1 cellular context compared by ENCODE assay signal in the genomic region with DNA sequence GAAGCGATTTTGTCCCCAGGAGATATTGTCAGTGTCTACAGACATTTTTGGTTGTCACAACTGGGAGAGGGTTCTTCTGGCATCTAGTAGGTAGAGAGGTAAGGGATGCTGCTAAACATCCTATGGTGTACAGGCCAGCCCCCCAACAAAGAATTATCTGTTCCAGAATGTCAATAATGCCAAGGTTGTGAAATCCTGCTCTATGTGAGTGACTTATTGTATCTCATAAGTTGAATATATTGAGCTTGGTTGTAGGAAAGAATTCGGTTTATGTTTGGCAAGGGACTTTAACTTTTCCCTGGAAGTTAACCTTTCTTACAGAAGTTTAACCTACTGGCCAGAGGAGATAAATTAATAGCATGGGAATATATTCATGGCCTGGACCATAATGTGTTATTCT.
TF ChIP-seq lines count a peak whose summit lies in the region.

No MANE protein-coding gene starts in this region.

TF ChIP-seq in HepG2, 621 proteins besides CTCF, POLR2A, EP300 and RAD21 (continued from another document):
- TF ChIP-seq, protein P1, sequence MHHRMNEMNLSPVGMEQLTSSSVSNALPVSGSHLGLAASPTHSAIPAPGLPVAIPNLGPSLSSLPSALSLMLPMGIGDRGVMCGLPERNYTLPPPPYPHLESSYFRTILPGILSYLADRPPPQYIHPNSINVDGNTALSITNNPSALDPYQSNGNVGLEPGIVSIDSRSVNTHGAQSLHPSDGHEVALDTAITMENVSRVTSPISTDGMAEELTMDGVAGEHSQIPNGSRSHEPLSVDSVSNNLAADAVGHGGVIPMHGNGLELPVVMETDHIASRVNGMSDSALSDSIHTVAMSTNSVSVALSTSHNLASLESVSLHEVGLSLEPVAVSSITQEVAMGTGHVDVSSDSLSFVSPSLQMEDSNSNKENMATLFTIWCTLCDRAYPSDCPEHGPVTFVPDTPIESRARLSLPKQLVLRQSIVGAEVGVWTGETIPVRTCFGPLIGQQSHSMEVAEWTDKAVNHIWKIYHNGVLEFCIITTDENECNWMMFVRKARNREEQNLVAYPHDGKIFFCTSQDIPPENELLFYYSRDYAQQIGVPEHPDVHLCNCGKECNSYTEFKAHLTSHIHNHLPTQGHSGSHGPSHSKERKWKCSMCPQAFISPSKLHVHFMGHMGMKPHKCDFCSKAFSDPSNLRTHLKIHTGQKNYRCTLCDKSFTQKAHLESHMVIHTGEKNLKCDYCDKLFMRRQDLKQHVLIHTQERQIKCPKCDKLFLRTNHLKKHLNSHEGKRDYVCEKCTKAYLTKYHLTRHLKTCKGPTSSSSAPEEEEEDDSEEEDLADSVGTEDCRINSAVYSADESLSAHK (CRISPR knock-in tag; IDR thresholded peaks at IDR 0.05; ENCODE audit: borderline replicate concordance) = no peak
- peak; percentile 25; the same call in 1 of the 2 replicates for TF ChIP-seq RXRB (CRISPR knock-in tag; IDR thresholded peaks at IDR 0.05; ENCODE audit: borderline replicate concordance)
- TF ChIP-seq, protein P2, sequence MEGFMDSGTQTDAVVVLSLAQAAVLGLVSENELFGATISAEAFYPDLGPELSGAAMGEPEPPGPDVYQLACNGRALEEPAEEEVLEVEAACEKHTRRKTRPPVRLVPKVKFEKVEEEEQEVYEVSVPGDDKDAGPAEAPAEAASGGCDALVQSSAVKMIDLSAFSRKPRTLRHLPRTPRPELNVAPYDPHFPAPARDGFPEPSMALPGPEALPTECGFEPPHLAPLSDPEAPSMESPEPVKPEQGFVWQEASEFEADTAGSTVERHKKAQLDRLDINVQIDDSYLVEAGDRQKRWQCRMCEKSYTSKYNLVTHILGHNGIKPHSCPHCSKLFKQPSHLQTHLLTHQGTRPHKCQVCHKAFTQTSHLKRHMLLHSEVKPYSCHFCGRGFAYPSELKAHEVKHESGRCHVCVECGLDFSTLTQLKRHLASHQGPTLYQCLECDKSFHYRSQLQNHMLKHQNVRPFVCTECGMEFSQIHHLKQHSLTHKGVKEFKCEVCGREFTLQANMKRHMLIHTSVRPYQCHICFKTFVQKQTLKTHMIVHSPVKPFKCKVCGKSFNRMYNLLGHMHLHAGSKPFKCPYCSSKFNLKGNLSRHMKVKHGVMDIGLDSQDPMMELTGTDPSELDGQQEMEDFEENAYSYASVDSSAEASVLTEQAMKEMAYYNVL (CRISPR knock-in tag; IDR thresholded peaks at IDR 0.05; ENCODE audit: borderline replicate concordance) = no peak
- TF ChIP-seq, protein P3, sequence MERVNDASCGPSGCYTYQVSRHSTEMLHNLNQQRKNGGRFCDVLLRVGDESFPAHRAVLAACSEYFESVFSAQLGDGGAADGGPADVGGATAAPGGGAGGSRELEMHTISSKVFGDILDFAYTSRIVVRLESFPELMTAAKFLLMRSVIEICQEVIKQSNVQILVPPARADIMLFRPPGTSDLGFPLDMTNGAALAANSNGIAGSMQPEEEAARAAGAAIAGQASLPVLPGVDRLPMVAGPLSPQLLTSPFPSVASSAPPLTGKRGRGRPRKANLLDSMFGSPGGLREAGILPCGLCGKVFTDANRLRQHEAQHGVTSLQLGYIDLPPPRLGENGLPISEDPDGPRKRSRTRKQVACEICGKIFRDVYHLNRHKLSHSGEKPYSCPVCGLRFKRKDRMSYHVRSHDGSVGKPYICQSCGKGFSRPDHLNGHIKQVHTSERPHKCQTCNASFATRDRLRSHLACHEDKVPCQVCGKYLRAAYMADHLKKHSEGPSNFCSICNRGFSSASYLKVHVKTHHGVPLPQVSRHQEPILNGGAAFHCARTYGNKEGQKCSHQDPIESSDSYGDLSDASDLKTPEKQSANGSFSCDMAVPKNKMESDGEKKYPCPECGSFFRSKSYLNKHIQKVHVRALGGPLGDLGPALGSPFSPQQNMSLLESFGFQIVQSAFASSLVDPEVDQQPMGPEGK (CRISPR knock-in tag; IDR thresholded peaks at IDR 0.05) = peak; percentile 92
- no peak for TF ChIP-seq CREB1 (IDR thresholded peaks at IDR 0.05)
- TF ChIP-seq CREB1 (CRISPR knock-in tag; IDR thresholded peaks at IDR 0.05) = 0 out of 2 replicates have a peak, but pooled peaks have one; percentile 3
- no peak for TF ChIP-seq NBN (conservative IDR thresholded peaks at IDR 0.05)
- TF ChIP-seq CEBPG (CRISPR knock-in tag; IDR thresholded peaks at IDR 0.05) = peak; percentile 87
- TF ChIP-seq, protein P4, sequence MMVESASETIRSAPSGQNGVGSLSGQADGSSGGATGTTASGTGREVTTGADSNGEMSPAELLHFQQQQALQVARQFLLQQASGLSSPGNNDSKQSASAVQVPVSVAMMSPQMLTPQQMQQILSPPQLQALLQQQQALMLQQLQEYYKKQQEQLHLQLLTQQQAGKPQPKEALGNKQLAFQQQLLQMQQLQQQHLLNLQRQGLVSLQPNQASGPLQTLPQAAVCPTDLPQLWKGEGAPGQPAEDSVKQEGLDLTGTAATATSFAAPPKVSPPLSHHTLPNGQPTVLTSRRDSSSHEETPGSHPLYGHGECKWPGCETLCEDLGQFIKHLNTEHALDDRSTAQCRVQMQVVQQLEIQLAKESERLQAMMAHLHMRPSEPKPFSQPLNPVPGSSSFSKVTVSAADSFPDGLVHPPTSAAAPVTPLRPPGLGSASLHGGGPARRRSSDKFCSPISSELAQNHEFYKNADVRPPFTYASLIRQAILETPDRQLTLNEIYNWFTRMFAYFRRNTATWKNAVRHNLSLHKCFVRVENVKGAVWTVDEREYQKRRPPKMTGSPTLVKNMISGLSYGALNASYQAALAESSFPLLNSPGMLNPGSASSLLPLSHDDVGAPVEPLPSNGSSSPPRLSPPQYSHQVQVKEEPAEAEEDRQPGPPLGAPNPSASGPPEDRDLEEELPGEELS (CRISPR knock-in tag; IDR thresholded peaks at IDR 0.05) = peak; percentile 66
- TF ChIP-seq ZNF589 (CRISPR knock-in tag; conservative IDR thresholded peaks at IDR 0.05) = no peak
- TF ChIP-seq PPARG (CRISPR knock-in tag; conservative IDR thresholded peaks at IDR 0.05) = peak; percentile 69
- TF ChIP-seq SOX13 (IDR thresholded peaks at IDR 0.05) = no peak
- TF ChIP-seq SOX13 (CRISPR knock-in tag; conservative IDR thresholded peaks at IDR 0.05 in 1 of 2, IDR thresholded peaks at IDR 0.05 in 1 of 2) = peak in 1 of 2 experiments; percentile 88; a peak in 2 of 4 replicates
- peak; percentile 40; the same call in 1 of the 2 replicates for TF ChIP-seq ZNF331 (CRISPR knock-in tag; IDR thresholded peaks at IDR 0.05)
- TF ChIP-seq, protein P5, sequence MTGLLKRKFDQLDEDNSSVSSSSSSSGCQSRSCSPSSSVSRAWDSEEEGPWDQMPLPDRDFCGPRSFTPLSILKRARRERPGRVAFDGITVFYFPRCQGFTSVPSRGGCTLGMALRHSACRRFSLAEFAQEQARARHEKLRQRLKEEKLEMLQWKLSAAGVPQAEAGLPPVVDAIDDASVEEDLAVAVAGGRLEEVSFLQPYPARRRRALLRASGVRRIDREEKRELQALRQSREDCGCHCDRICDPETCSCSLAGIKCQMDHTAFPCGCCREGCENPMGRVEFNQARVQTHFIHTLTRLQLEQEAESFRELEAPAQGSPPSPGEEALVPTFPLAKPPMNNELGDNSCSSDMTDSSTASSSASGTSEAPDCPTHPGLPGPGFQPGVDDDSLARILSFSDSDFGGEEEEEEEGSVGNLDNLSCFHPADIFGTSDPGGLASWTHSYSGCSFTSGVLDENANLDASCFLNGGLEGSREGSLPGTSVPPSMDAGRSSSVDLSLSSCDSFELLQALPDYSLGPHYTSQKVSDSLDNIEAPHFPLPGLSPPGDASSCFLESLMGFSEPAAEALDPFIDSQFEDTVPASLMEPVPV (CRISPR knock-in tag; IDR thresholded peaks at IDR 0.05) = no peak
- TF ChIP-seq, protein P6, sequence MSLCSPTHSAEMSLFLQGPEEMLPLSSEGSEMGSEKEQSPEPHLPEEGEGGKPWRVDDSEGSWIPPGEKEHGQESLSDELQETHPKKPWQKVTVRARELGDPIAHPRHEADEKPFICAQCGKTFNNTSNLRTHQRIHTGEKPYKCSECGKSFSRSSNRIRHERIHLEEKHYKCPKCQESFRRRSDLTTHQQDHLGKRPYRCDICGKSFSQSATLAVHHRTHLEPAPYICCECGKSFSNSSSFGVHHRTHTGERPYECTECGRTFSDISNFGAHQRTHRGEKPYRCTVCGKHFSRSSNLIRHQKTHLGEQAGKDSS (CRISPR knock-in tag; IDR thresholded peaks at IDR 0.05; ENCODE audit: borderline replicate concordance, low read depth) = no peak
- TF ChIP-seq ELF3 (CRISPR knock-in tag; IDR thresholded peaks at IDR 0.05) = 0 out of 2 replicates have a peak, but pooled peaks have one; percentile 12
- TF ChIP-seq ZNF12 (CRISPR knock-in tag; IDR thresholded peaks at IDR 0.05) = 0 out of 2 replicates have a peak, but pooled peaks have one; percentile 20
- no peak for TF ChIP-seq NFE2L2 (IDR thresholded peaks at IDR 0.05; ENCODE audit: low read length)
- no peak for TF ChIP-seq SAFB2 (CRISPR knock-in tag; IDR thresholded peaks at IDR 0.05; ENCODE audit: borderline replicate concordance, low read depth)
- no peak for TF ChIP-seq SRY (CRISPR knock-in tag; IDR thresholded peaks at IDR 0.05)
- no peak for TF ChIP-seq CC2D1A (CRISPR knock-in tag; IDR thresholded peaks at IDR 0.05)
- no peak for TF ChIP-seq FOXA1 (IDR thresholded peaks at IDR 0.05)
- TF ChIP-seq FOXA1 (CRISPR knock-in tag; IDR thresholded peaks at IDR 0.05) = peak; percentile 70
- TF ChIP-seq ZNF33A (CRISPR knock-in tag; IDR thresholded peaks at IDR 0.05; ENCODE audit: borderline replicate concordance) = no peak
- no peak for TF ChIP-seq TCF12 (IDR thresholded peaks at IDR 0.05)
- no peak for TF ChIP-seq TCF12 (CRISPR knock-in tag; IDR thresholded peaks at IDR 0.05)
- no peak for TF ChIP-seq ZNF549 (CRISPR knock-in tag; IDR thresholded peaks at IDR 0.05)
- TF ChIP-seq HDAC2 (CRISPR knock-in tag; IDR thresholded peaks at IDR 0.05) = peak; percentile 51
- TF ChIP-seq, protein P7, sequence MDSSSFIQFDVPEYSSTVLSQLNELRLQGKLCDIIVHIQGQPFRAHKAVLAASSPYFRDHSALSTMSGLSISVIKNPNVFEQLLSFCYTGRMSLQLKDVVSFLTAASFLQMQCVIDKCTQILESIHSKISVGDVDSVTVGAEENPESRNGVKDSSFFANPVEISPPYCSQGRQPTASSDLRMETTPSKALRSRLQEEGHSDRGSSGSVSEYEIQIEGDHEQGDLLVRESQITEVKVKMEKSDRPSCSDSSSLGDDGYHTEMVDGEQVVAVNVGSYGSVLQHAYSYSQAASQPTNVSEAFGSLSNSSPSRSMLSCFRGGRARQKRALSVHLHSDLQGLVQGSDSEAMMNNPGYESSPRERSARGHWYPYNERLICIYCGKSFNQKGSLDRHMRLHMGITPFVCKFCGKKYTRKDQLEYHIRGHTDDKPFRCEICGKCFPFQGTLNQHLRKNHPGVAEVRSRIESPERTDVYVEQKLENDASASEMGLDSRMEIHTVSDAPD (CRISPR knock-in tag; IDR thresholded peaks at IDR 0.05) = no peak
- no peak for TF ChIP-seq MYC (CRISPR knock-in tag; IDR thresholded peaks at IDR 0.05; ENCODE audit: borderline replicate concordance)
- TF ChIP-seq, protein P8, sequence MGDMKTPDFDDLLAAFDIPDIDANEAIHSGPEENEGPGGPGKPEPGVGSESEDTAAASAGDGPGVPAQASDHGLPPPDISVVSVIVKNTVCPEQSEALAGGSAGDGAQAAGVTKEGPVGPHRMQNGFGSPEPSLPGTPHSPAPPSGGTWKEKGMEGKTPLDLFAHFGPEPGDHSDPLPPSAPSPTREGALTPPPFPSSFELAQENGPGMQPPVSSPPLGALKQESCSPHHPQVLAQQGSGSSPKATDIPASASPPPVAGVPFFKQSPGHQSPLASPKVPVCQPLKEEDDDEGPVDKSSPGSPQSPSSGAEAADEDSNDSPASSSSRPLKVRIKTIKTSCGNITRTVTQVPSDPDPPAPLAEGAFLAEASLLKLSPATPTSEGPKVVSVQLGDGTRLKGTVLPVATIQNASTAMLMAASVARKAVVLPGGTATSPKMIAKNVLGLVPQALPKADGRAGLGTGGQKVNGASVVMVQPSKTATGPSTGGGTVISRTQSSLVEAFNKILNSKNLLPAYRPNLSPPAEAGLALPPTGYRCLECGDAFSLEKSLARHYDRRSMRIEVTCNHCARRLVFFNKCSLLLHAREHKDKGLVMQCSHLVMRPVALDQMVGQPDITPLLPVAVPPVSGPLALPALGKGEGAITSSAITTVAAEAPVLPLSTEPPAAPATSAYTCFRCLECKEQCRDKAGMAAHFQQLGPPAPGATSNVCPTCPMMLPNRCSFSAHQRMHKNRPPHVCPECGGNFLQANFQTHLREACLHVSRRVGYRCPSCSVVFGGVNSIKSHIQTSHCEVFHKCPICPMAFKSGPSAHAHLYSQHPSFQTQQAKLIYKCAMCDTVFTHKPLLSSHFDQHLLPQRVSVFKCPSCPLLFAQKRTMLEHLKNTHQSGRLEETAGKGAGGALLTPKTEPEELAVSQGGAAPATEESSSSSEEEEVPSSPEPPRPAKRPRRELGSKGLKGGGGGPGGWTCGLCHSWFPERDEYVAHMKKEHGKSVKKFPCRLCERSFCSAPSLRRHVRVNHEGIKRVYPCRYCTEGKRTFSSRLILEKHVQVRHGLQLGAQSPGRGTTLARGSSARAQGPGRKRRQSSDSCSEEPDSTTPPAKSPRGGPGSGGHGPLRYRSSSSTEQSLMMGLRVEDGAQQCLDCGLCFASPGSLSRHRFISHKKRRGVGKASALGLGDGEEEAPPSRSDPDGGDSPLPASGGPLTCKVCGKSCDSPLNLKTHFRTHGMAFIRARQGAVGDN (CRISPR knock-in tag; IDR thresholded peaks at IDR 0.05) = no peak
- no peak for TF ChIP-seq TOPORS (CRISPR knock-in tag; IDR thresholded peaks at IDR 0.05)
- 0 out of 2 replicates have a peak, but pooled peaks have one; percentile 29 for TF ChIP-seq NR2F6 (IDR thresholded peaks at IDR 0.05)
- peak; percentile 31; the same call in 1 of the 2 replicates for TF ChIP-seq NR2F6 (CRISPR knock-in tag; IDR thresholded peaks at IDR 0.05)
- 0 out of 2 replicates have a peak, but pooled peaks have one; percentile 30 for TF ChIP-seq CREM (IDR thresholded peaks at IDR 0.05)
- TF ChIP-seq CREM (CRISPR knock-in tag; IDR thresholded peaks at IDR 0.05) = no peak
